8 cellular contexts compared by ENCODE assay signal in the genomic region with DNA sequence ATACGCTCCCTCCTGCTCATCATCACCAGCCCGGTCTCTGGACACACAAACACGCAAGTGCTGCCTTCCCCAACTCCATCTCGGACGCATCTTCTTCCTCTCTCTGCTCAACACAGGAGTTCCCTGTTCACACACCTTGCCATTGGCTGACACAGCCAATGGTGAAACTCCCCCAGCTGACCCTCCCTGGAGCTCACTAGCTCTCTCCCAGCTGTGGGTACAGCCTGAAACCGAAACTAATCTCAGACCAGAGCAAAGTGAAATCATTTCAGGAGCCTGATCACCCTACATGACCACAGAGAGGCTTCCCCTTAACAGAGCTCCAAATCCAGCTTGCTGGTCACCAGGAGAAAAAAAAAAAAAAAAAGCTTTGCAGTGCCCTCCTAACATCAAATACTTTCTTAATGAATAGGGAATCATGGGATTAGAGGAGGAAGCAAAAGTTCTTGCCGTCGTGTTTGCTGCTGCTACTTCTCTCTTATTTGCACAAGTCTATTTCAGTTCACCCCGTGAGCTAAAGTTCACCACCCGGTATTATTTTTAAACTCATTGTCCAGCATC. TPM values are rescaled to one million over a fixed set of nuclear protein-coding genes. Genes with fewer than 3 reads are reported as not detected.
DNase-seq lines count a peak whose midpoint lies in the region; ATAC-seq and TF ChIP-seq lines count a peak whose summit lies in the region.

No MANE protein-coding gene starts in this region.

- no peak for TF ChIP-seq CTCF in CD14-positive monocyte (IDR thresholded peaks at IDR 0.05)
- no peak for TF ChIP-seq CTCF in psoas muscle (IDR thresholded peaks at IDR 0.05)

- H3K27me3 ChIP-seq in psoas muscle (ENCODE audit: insufficient read depth in 3 of 3, low read length in 2 of 3): no peaks in the 10 kb centered on the region

- peak; percentile 83 for DNase-seq in CD14-positive monocyte (ENCODE audit: low spot score)
- DNase-seq in NCI-H510A treated with DMSO at 0.1 percent for 48 hours (lab: John Stamatoyannopoulos, UW): peak; percentile 92
- DNase-seq in activated naive CD4-positive, alpha-beta T cell treated with anti-CD3 and anti-CD28 coated beads, Interleukin-2, amount 10 ng/mL, durations not matched to agents 7 days and 5 days: peak; percentile 57
- peak; percentile 63 for DNase-seq in Right ventricle myocardium superior
- DNase-seq in psoas muscle: peak in 1 of 2 donors; percentile 63
- no peak for DNase-seq in NCI-H446 (lab: John Stamatoyannopoulos, UW)

- H3K27me3 Mint-ChIP-seq in CD14-positive monocyte (ENCODE audit: low read depth in 3 of 3): peaks cover 0 to 4% (median 4%) of the 10 kb centered on the region in 3 donors
- peaks cover 49% of the 10 kb centered on the region for H3K27me3 Mint-ChIP-seq in activated naive CD4-positive, alpha-beta T cell treated with anti-CD3 and anti-CD28 coated beads, Interleukin-2, amount 10 ng/mL, durations not matched to agents 7 days and 5 days

- peaks cover 3 to 10% of the 10 kb centered on the region in 2 donors for H3K36me3 Mint-ChIP-seq in CD14-positive monocyte
- H3K36me3 Mint-ChIP-seq in activated naive CD4-positive, alpha-beta T cell treated with anti-CD3 and anti-CD28 coated beads, Interleukin-2, amount 10 ng/mL, durations not matched to agents 7 days and 5 days: no peaks in the 10 kb centered on the region

- H3K9me3 ChIP-seq in psoas muscle: no peaks in the 10 kb centered on the region

- intact Hi-C loops in CD14-positive monocyte (cut with micrococcal nuclease) (loop anchor here (2.0 to 5.0 kb wide), 2 partner anchors 40 to 54 kb away; partner anchors contain the start of gene VEZF1 (in 1 of the 2)), Right ventricle myocardium superior (cut with DNase I) (no loop called here), psoas muscle (cut with DNase I) (loop anchor here in 1 of 2 donors (5.0 kb wide), 2 partner anchors 40 to 55 kb away; partner anchors contain the start of gene VEZF1)

- no peaks in the 10 kb centered on the region for H3K9me3 Mint-ChIP-seq in CD14-positive monocyte
- no peaks in the 10 kb centered on the region for H3K9me3 Mint-ChIP-seq in activated naive CD4-positive, alpha-beta T cell treated with anti-CD3 and anti-CD28 coated beads, Interleukin-2, amount 10 ng/mL, durations not matched to agents 7 days and 5 days

- H3K27ac Mint-ChIP-seq in CD14-positive monocyte: peak overlapping the region; percentile 91 to 95 (median 92)
- H3K27ac Mint-ChIP-seq in activated naive CD4-positive, alpha-beta T cell treated with anti-CD3 and anti-CD28 coated beads, Interleukin-2, amount 10 ng/mL, durations not matched to agents 7 days and 5 days: no peak overlapping the region

- WGBS in psoas muscle, 3 donors: 4 to 12% (median 5%) methylated on average over 10 of the region's 10 CpGs

- peak overlapping the region; percentile 59 for H3K4me3 ChIP-seq in psoas muscle

- H3K27ac ChIP-seq in psoas muscle: peak overlapping the region; percentile 99

- CTCF ChIA-PET in activated naive CD4-positive, alpha-beta T cell treated with anti-CD3 and anti-CD28 coated beads, Interleukin-2, amount 10 ng/mL, durations not matched to agents 7 days and 5 days (lab: Charles Lee): interaction anchor here (0.7 to 1.3 kb wide), 4 partner anchors 40 to 166 kb away, joined by 3 to 4 read pairs (median 3); no protein-coding TSS in a partner anchor

- H3K4me3 Mint-ChIP-seq in CD14-positive monocyte: peak overlapping the region; percentile 75 to 92
- H3K4me3 Mint-ChIP-seq in activated naive CD4-positive, alpha-beta T cell treated with anti-CD3 and anti-CD28 coated beads, Interleukin-2, amount 10 ng/mL, durations not matched to agents 7 days and 5 days: peak overlapping the region; percentile 44

- peak; percentile 91 for ATAC-seq in GM18907 (IDR thresholded peaks at IDR 0.05; ENCODE audit: unreplicated experiment)
- peak; percentile 62 for ATAC-seq in HG03064 (IDR thresholded peaks at IDR 0.05; ENCODE audit: low read depth, unreplicated experiment)
- peak; percentile 62 for ATAC-seq in Right ventricle myocardium superior (ENCODE audit: poor library complexity)
- peak; percentile 15 to 53 (median 42) for ATAC-seq in psoas muscle

- no peaks in the 10 kb centered on the region for H3K36me3 ChIP-seq in psoas muscle (ENCODE audit: insufficient read depth in 1 of 2, low read depth in 1 of 2)

- peaks cover 96% of the 10 kb centered on the region for H3K4me1 ChIP-seq in psoas muscle

- H3K4me1 Mint-ChIP-seq in CD14-positive monocyte: peaks cover 73% of the 10 kb centered on the region
- H3K4me1 Mint-ChIP-seq in activated naive CD4-positive, alpha-beta T cell treated with anti-CD3 and anti-CD28 coated beads, Interleukin-2, amount 10 ng/mL, durations not matched to agents 7 days and 5 days: peaks cover 47% of the 10 kb centered on the region

RNA-seq across cellular contexts. Expression of gene CUEDC1, which starts 8.3 kb away (rescaled TPM):
- polyA plus RNA-seq in CD14-positive monocyte (1 to 10 TPM; 4.2 to 4.3 TPM), psoas muscle (10 to 100 TPM; 28.0 to 56.5 (median 46.4) TPM)
- total RNA-seq in Right ventricle myocardium superior (44.6 TPM), psoas muscle (10 to 100 TPM; 31.1 to 67.2 (median 47.4) TPM)

RNA-seq across cellular contexts. Expression of gene VEZF1, which starts 41.2 kb away (rescaled TPM):
- 10 to 100 TPM; 28.3 to 40.1 TPM for polyA plus RNA-seq in CD14-positive monocyte
- total RNA-seq in Right ventricle myocardium superior: 73.7 TPM
- 10 to 100 TPM; 45.7 to 92.5 (median 70.7) TPM for total RNA-seq in psoas muscle
- polyA plus RNA-seq in psoas muscle: 10 to 100 TPM; 30.6 to 50.5 (median 36.6) TPM

Comparison
In these comparisons a context has a peak if more than half of its experiments do, and no peak if none do; other contexts are left out.
1. DNase-seq: peak in CD14-positive monocyte (single experiment), NCI-H510A treated with DMSO at 0.1 percent for 48 hours (single experiment), activated naive CD4-positive, alpha-beta T cell treated with anti-CD3 and anti-CD28 coated beads, Interleukin-2, amount 10 ng/mL, durations not matched to agents 7 days and 5 days (single experiment) and Right ventricle myocardium superior (single experiment); none in NCI-H446 (0 of 2).
2. Peak in every context shown above with its lines, with median percentiles within 50 percentile points of each other: ATAC-seq.